18 cellular contexts compared by ENCODE assay signal in the genomic region with DNA sequence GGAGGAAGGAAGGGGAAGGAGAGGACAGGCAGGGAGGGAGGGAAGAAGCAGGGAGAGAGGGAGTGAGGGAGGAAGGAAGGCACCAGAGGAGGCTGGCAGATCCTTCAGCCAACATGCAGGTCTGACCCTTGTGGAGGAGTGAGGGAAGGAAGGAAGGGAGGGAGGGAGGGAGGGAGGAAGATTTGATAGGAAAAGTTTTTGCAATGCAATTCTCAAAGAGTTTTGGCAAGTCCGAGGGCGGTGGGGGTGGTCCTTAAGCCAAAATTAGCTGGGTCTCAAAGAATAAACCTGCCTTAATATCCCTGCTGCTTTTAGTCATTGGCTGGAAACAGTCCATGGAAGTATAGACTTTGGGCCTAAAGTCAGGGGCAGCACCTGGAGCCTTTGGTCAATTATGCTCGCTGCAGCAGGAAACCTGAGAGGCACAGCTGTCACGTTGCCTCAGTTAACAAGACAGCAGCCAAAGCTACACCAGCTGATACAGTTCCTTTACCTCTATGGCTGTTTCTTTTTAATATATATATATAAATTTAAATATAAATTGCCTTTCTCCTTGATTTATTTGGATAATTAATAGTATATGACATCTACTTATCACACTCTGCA.
"Had no signal": no experiment of that assay in that cellular context is flagged by ENCODE, and none has a peak within 500 bp of the region (broad histone marks: within the 10 kb centered on the region; RNA-seq: fewer than 3 reads in every experiment).

No MANE protein-coding gene starts in this region.

- DNase-seq: activated CD4-positive, CD25-positive, alpha-beta regulatory T cell treated with anti-CD3 and anti-CD28 coated beads, Interleukin-2, amount 50 U/mL, for 72 hours; activated naive CD4-positive, alpha-beta T cell; activated naive CD8-positive, alpha-beta T cell treated with anti-CD3 and anti-CD28 coated beads, Interleukin-2, amount 10 ng/mL, durations not matched to agents 7 days and 5 days; anterior cingulate cortex; brain microvascular endothelial cell; cortex of kidney; effector CD4-positive, alpha-beta T cell; foreskin fibroblast; kidney glomerular epithelial cell; left ventricle myocardium superior; mesendoderm; nucleus accumbens; posterior cingulate gyrus; stimulated activated CD4-positive, alpha-beta T cell treated with anti-CD3 and anti-CD28 coated beads, Interleukin-15, amount 100 ng/mL, for 24 hours; stimulated activated CD4-positive, alpha-beta T cell treated with anti-CD3 and anti-CD28 coated beads, Interleukin-4, amount 100 ng/mL, for 24 hours; stimulated activated naive CD4-positive, alpha-beta T cell; substantia nigra; uterus had no signal
